ENCODE assay signal across 8 cellular contexts in the genomic region with DNA sequence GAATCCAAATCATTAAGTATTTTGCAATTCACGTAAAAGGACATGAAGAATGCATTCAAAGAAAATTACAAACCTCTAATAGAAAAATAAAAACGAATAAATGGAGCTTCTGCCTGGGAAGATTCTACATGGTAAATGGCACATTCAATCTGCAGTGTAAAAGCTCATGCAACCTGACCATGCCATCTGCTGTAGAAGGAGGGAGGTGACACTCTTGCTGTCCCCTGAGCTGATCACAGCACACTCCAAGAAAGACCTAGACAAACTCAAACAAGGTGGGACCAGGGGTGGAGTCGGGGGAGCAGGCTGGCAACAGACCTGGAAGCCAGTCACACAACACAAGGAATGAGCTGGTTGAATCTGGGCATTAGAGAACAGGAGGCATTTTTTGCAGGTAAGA.
DNase-seq lines count a peak whose midpoint lies in the region; ATAC-seq and TF ChIP-seq lines count a peak whose summit lies in the region.

No MANE protein-coding gene starts in this region.

- no peaks in the 10 kb centered on the region for H3K36me3 ChIP-seq in SK-N-SH (replicated peaks in 1 of 2; ENCODE audit: control insufficient read depth in 1 of 2, insufficient read depth in 2 of 2, low read length in 1 of 2)

- no peaks in the 10 kb centered on the region for H3K79me2 ChIP-seq in SK-N-SH (ENCODE audit: insufficient read depth)

- no peak overlapping the region for H3K27ac ChIP-seq in SK-N-SH (ENCODE audit: low read depth in 2 of 2, low read length in 1 of 2)

- no peaks in the 10 kb centered on the region for H3F3A ChIP-seq in SK-N-SH (replicated peaks; ENCODE audit: insufficient read depth)

- 58% methylated on average over 3 of the region's 3 CpGs for WGBS in SK-N-SH (ENCODE audit: low lambda C conversion rate)

- POLR2A ChIA-PET in GM10248 (lab: Yijun Ruan, JAX) = no interaction called here
- POLR2A ChIA-PET in SK-N-SH (lab: Yijun Ruan, JAX) = no interaction called here

- H3K4me3 ChIP-seq in SK-N-SH (ENCODE audit: low read depth in 2 of 2, low read length in 1 of 2) = no peak overlapping the region

- peak; percentile 76 for TF ChIP-seq RAD21 in SK-N-SH (IDR thresholded peaks at IDR 0.05; ENCODE audit: low read length)

- no peak overlapping the region for H3K9ac ChIP-seq in SK-N-SH

- no peak overlapping the region for H3K4me2 ChIP-seq in SK-N-SH

- no peaks in the 10 kb centered on the region for H4K20me1 ChIP-seq in SK-N-SH (ENCODE audit: insufficient read depth)

- no peak overlapping the region for H2AFZ ChIP-seq in SK-N-SH (ENCODE audit: low read depth)

- no peaks in the 10 kb centered on the region for H3K27me3 ChIP-seq in SK-N-SH (ENCODE audit: insufficient read depth)

- TF ChIP-seq EP300 in SK-N-SH (IDR thresholded peaks at IDR 0.05; ENCODE audit: borderline replicate concordance in 1 of 2, low read depth in 1 of 2, low read length in 1 of 2) = no peak

- ATAC-seq in GM18502 (IDR thresholded peaks at IDR 0.05; ENCODE audit: poor library complexity, unreplicated experiment) (no peak), GM21528 (IDR thresholded peaks at IDR 0.05; ENCODE audit: low FRiP score, unreplicated experiment) (no peak), GM18867 (IDR thresholded peaks at IDR 0.05; ENCODE audit: unreplicated experiment) (no peak)

- peak; percentile 60 for TF ChIP-seq CTCF in GM10248 (IDR thresholded peaks at IDR 0.05; ENCODE audit: control extremely low read depth, extremely low read depth, low read depth, missing control alignments)
- TF ChIP-seq CTCF in SK-N-SH (IDR thresholded peaks at IDR 0.05) = peak; percentile 31

- DNase-seq in Ammon's horn (ENCODE audit: low spot score) = peak; percentile 39
- peak; percentile 31 for DNase-seq in GM10248 (ENCODE audit: extremely low spot score)
- DNase-seq in SK-N-SH = peak; percentile 50
- peak; percentile 14 for DNase-seq in iris pigment epithelial cell (ENCODE audit: low read depth)
- DNase-seq in KG1 (lab: John Stamatoyannopoulos, UW) = no peak

- H3K9me2 ChIP-seq in SK-N-SH = no peaks in the 10 kb centered on the region

- CTCF ChIA-PET in GM10248 (lab: Yijun Ruan, JAX) = interaction anchor here (0.8 to 2.9 kb wide), 11 partner anchors 12 to 616 kb away, joined by 3 to 19 read pairs (median 4); no protein-coding TSS in a partner anchor
- CTCF ChIA-PET in SK-N-SH (lab: Yijun Ruan, JAX) = interaction anchor here (0.6 to 2.5 kb wide), 30 partner anchors 9 to 615 kb away, joined by 3 to 47 read pairs (median 5); no protein-coding TSS in a partner anchor

- peaks cover 0 to 8% of the 10 kb centered on the region in 2 experiments; a peak in 1 of 4 replicates for H3K4me1 ChIP-seq in SK-N-SH (ENCODE audit: control insufficient read depth in 1 of 2, insufficient read depth in 2 of 2, low read depth in 1 of 2, low read length in 1 of 2)

- H3K9me3 ChIP-seq in SK-N-SH = no peaks in the 10 kb centered on the region

TF ChIP-seq in SK-N-SH, 30 proteins besides CTCF, POLR2A, EP300 and RAD21:
- TF ChIP-seq SMC3 (IDR thresholded peaks at IDR 0.05; ENCODE audit: low read depth, low read length) (peak; percentile 58; the same call in 1 of the 2 replicates), ELF1 (IDR thresholded peaks at IDR 0.05) (no peak)
